ENCODE assay signal across 7 cellular contexts in the genomic region with DNA sequence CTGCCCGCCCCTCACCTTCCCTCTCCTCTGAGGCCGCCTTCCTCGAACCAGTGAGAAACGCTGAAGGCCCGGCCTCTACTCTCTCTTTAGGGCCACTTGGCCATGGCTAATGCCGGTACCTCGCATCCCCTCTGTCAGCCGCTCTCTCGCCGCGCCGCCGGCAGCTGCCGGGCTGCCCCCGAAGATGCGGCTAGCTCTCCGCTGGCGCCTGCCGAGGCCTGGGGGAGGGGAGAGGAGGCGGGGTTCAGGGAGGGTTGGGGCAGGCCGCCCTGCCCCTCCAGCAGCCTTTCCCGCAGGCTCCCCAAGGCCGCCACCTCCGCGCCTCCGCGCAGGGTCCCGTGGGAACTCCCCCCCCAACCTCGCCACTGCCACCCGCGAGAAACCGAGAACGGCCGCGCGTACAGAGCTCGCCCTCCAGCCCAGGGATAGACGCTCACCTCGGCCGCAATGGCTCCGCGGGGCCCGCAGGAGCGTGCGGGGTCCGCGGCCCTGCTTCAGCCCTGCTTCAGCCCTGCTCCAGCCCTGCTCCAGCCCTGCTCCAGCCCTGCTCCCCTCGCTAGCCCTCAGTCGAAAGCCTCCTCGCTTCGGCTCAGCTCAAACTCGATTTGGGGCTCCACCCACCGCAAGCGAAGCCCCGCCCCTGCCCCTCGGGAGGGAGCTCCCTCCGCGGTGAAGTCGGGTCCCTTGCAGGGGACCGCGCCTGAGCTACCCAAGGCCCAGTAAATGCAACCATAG. TPM values are rescaled to one million over a fixed set of nuclear protein-coding genes. Genes with fewer than 3 reads are reported as not detected.
A peak's percentile ranks its signal among the peaks of the same experiment; 100 is the strongest.
DNase-seq lines count a peak whose midpoint lies in the region; ATAC-seq and TF ChIP-seq lines count a peak whose summit lies in the region.

A gene with protein sequence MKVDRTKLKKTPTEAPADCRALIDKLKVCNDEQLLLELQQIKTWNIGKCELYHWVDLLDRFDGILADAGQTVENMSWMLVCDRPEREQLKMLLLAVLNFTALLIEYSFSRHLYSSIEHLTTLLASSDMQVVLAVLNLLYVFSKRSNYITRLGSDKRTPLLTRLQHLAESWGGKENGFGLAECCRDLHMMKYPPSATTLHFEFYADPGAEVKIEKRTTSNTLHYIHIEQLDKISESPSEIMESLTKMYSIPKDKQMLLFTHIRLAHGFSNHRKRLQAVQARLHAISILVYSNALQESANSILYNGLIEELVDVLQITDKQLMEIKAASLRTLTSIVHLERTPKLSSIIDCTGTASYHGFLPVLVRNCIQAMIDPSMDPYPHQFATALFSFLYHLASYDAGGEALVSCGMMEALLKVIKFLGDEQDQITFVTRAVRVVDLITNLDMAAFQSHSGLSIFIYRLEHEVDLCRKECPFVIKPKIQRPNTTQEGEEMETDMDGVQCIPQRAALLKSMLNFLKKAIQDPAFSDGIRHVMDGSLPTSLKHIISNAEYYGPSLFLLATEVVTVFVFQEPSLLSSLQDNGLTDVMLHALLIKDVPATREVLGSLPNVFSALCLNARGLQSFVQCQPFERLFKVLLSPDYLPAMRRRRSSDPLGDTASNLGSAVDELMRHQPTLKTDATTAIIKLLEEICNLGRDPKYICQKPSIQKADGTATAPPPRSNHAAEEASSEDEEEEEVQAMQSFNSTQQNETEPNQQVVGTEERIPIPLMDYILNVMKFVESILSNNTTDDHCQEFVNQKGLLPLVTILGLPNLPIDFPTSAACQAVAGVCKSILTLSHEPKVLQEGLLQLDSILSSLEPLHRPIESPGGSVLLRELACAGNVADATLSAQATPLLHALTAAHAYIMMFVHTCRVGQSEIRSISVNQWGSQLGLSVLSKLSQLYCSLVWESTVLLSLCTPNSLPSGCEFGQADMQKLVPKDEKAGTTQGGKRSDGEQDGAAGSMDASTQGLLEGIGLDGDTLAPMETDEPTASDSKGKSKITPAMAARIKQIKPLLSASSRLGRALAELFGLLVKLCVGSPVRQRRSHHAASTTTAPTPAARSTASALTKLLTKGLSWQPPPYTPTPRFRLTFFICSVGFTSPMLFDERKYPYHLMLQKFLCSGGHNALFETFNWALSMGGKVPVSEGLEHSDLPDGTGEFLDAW (N-terminal part only) (minus strand): TSS at position 569 of the 735 bp plus-strand sequence. CDS start 32,612 bp downstream, outside the sequence.

- DNase-seq in NCI-H226 (peak; percentile 55), breast epithelium (ENCODE audit: low spot score in 2 of 2) (peak; percentile 52 to 70), iPS-NIHi7 (ENCODE audit: extremely low spot score) (peak; percentile 78), smooth muscle cell (lab: John Stamatoyannopoulos, UW; ENCODE audit: unreplicated experiment) (peak; percentile 56)

- peaks cover 0 to 24% of the 10 kb centered on the region in 2 donors for H3K27me3 ChIP-seq in breast epithelium
- H3K27me3 ChIP-seq in smooth muscle cell (ENCODE audit: low read depth), result no peaks in the 10 kb centered on the region

- peaks cover 0 to 6% of the 10 kb centered on the region in 2 donors for H3K4me1 ChIP-seq in breast epithelium
- H3K4me1 ChIP-seq in smooth muscle cell (ENCODE audit: low read depth), result peaks cover 8% of the 10 kb centered on the region

- peaks cover 16% of the 10 kb centered on the region for H4K20me1 ChIP-seq in smooth muscle cell (ENCODE audit: low read depth)

- no peaks in the 10 kb centered on the region for H3F3A ChIP-seq in smooth muscle cell (ENCODE audit: low read depth)

- WGBS in smooth muscle cell (ENCODE audit: low lambda C conversion rate), result 49% methylated on average over 37 of the region's 61 CpGs

- peak within 1 kb of the TSS; percentile 86 for H3K4me2 ChIP-seq in smooth muscle cell

- H3K4me3 ChIP-seq in WI38 (ENCODE audit: low read depth, low read length) (peak within 1 kb of the TSS; percentile 69), breast epithelium (peak within 1 kb of the TSS; percentile 61 to 84 (median 67)), smooth muscle cell (peak within 1 kb of the TSS; percentile 79)

- H3K79me2 ChIP-seq in smooth muscle cell (ENCODE audit: low read depth), result peaks cover 19% of the 10 kb centered on the region

- TF ChIP-seq CTCF in WI38 (IDR thresholded peaks at IDR 0.05; ENCODE audit: low read depth, low read length) (no peak), breast epithelium (IDR thresholded peaks at IDR 0.05) (no peak), smooth muscle cell (IDR thresholded peaks at IDR 0.05; ENCODE audit: borderline replicate concordance, insufficient read depth, poor library complexity, severe bottlenecking) (no peak)

- H2AFZ ChIP-seq in smooth muscle cell (ENCODE audit: low read depth), result peak within 1 kb of the TSS; percentile 90

- H3K9ac ChIP-seq in smooth muscle cell (ENCODE audit: low read depth), result peak within 1 kb of the TSS; percentile 78

- H3K36me3 ChIP-seq in breast epithelium, result no peaks in the 10 kb centered on the region
- H3K36me3 ChIP-seq in smooth muscle cell (ENCODE audit: low read depth), result no peaks in the 10 kb centered on the region

- H3K9me3 ChIP-seq in breast epithelium (no peaks in the 10 kb centered on the region), smooth muscle cell (replicated peaks; ENCODE audit: low read depth) (no peaks in the 10 kb centered on the region)

- no peak for TF ChIP-seq POLR2A in breast epithelium (IDR thresholded peaks at IDR 0.05)

- intact Hi-C loops in breast epithelium (cut with DNase I; ENCODE audit: low total_unique reads), result no loop called here

- H3K27ac ChIP-seq in breast epithelium, result peak within 1 kb of the TSS; percentile 84 to 94
- H3K27ac ChIP-seq in smooth muscle cell (ENCODE audit: low read depth), result peak within 1 kb of the TSS; percentile 80

- peak; percentile 31 for ATAC-seq in GM18517 (IDR thresholded peaks at IDR 0.05; ENCODE audit: unreplicated experiment)
- ATAC-seq in HG03066 (IDR thresholded peaks at IDR 0.05; ENCODE audit: low read depth, unreplicated experiment), result peak; percentile 41

RNA-seq across cellular contexts. Expression of the gene that starts here (rescaled TPM):
- total RNA-seq in breast epithelium, result 100 to 1,000 TPM in 2 of 3 donors, 10 to 100 TPM in 1; 99.7 to 122 (median 108) TPM
- total RNA-seq in smooth muscle cell, result 102 and 122 TPM in 2 replicates
- 29.4 and 31.9 TPM in 2 replicates for polyA plus RNA-seq in smooth muscle cell

Comparison
In these comparisons a context has a peak if more than half of its experiments do, and no peak if none do; other contexts are left out.
1. Peak in every context shown above with its lines: DNase-seq, ATAC-seq, H3K4me3 ChIP-seq and H3K27ac ChIP-seq.